Comparison of ENCODE assay signal across 8 cellular contexts in genomic region chr4:163166041-163166579, GRCh38.
DNase-seq lines count a peak whose midpoint lies in the region; ATAC-seq and TF ChIP-seq lines count a peak whose summit lies in the region.

No MANE protein-coding gene starts in this region.

- H3K4me3 ChIP-seq in epithelial cell of esophagus (ENCODE audit: low read length) (peak overlapping the region; percentile 96), mucosa of stomach (ENCODE audit: low read length) (peak overlapping the region; percentile 70)

- no peaks in the 10 kb centered on the region for H3K4me1 ChIP-seq in mucosa of stomach (ENCODE audit: control insufficient read depth, insufficient read depth, low read length)

- H3K9ac ChIP-seq in mucosa of stomach (ENCODE audit: low read length): peak overlapping the region; percentile 88

- ATAC-seq in HG02798 (IDR thresholded peaks at IDR 0.05; ENCODE audit: poor library complexity, unreplicated experiment): peak; percentile 64

- no peaks in the 10 kb centered on the region for H3K36me3 ChIP-seq in mucosa of stomach (ENCODE audit: control insufficient read depth, insufficient read depth, low read length)

- DNase-seq in NCI-H2081 (lab: John Stamatoyannopoulos, UW) (peak; percentile 25 to 36), NCI-H2081 treated with DMSO at 0.1 percent for 48 hours (lab: John Stamatoyannopoulos, UW) (no peak), NCI-H526 treated with DMSO at 0.1 percent for 48 hours (lab: John Stamatoyannopoulos, UW) (peak; percentile 17), epithelial cell of esophagus (ENCODE audit: low read depth) (peak; percentile 56)
- DNase-seq in activated CD8-positive, alpha-beta memory T cell treated with anti-CD3 and anti-CD28 coated beads, Interleukin-2, amount 50 U/mL, for 24 hours (ENCODE audit: extremely low read depth): peak; percentile 4
- DNase-seq in stimulated activated CD8-positive, alpha-beta memory T cell treated with anti-CD3 and anti-CD28 coated beads, Interleukin-4, amount 100 ng/mL, for 48 hours: peak; percentile 66

- no peaks in the 10 kb centered on the region for H3K9me3 ChIP-seq in mucosa of stomach (ENCODE audit: control insufficient read depth, low read length)

- TF ChIP-seq CTCF in epithelial cell of esophagus (IDR thresholded peaks at IDR 0.05; ENCODE audit: insufficient read depth, low read depth, low read length, missing control alignments): no peak

- H3K27me3 ChIP-seq in mucosa of stomach (ENCODE audit: control insufficient read depth, insufficient read depth, low read length): no peaks in the 10 kb centered on the region
